Comparison of ENCODE assay signal across 8 cellular contexts in genomic region chr17:78253946-78254672, GRCh38. TPM values are rescaled to one million over a fixed set of nuclear protein-coding genes. Genes with fewer than 3 reads are reported as not detected.
A peak's percentile ranks its signal among the peaks of the same experiment; 100 is the strongest.
DNase-seq lines count a peak whose midpoint lies in the region; FAIRE-seq and TF ChIP-seq lines count a peak whose summit lies in the region.

No MANE protein-coding gene starts in this region.

- H3K4me3 ChIP-seq in fibroblast of villous mesenchyme (ENCODE audit: low read depth, low read length), result peak overlapping the region; percentile 79

- no peaks in the 10 kb centered on the region for H3K9me3 Mint-ChIP-seq in nephron

- DNase-seq in AG08396 (ENCODE audit: low spot score) (peak; percentile 97), GM19239 (ENCODE audit: insufficient read length, low spot score) (no peak), Kasumi-1 (lab: John Stamatoyannopoulos, UW) (peak; percentile 92), activated gamma-delta T cell (lab: John Stamatoyannopoulos, UW) (peak; percentile 67), fibroblast of villous mesenchyme (ENCODE audit: low read depth) (peak; percentile 83)
- DNase-seq in stimulated activated naive CD4-positive, alpha-beta T cell treated with Interleukin-2 at 50 U/mL for 16 hours (lab: John Stamatoyannopoulos, UW), result peak; percentile 80

- no peak for TF ChIP-seq CTCF in fibroblast of villous mesenchyme (IDR thresholded peaks at IDR 0.05; ENCODE audit: insufficient read depth, low read depth, low read length)
- TF ChIP-seq CTCF in nephron (IDR thresholded peaks at IDR 0.05; ENCODE audit: unreplicated experiment in 3 of 3), result no peak

- peak overlapping the region; percentile 69 to 83 (median 79) for H3K4me3 Mint-ChIP-seq in nephron

- H3K27me3 Mint-ChIP-seq in nephron (ENCODE audit: low read depth), result peaks cover 6% of the 10 kb centered on the region

- peak; percentile 86 for FAIRE-seq in GM19239 (lab: Jason Lieb, UNC)

- TF ChIP-seq POLR2A in Raji (IDR thresholded peaks at IDR 0.05; ENCODE audit: insufficient read depth, low read depth, low read length), result peak; percentile 39; the same call in 1 of the 2 replicates

- peak overlapping the region; percentile 33 to 92 (median 90) for H3K27ac Mint-ChIP-seq in nephron

- H3K4me1 Mint-ChIP-seq in nephron, result peaks cover 20% of the 10 kb centered on the region

- no peaks in the 10 kb centered on the region for H3K36me3 Mint-ChIP-seq in nephron (ENCODE audit: low read depth)

RNA-seq across cellular contexts. Expression of gene TMEM235, which starts 22.7 kb away (rescaled TPM):
- total RNA-seq in fibroblast of villous mesenchyme, result not detected in 2 replicates

RNA-seq across cellular contexts. Expression of gene BIRC5, which starts 40.1 kb away (rescaled TPM):
- total RNA-seq in fibroblast of villous mesenchyme, result 39.0 and 50.1 TPM in 2 replicates
